Comparison of ENCODE assay signal across 25 cellular contexts in genomic region chr5:72834919-72835318, GRCh38. TPM values are rescaled to one million over a fixed set of nuclear protein-coding genes. Genes with fewer than 3 reads are reported as not detected.
DNase-seq lines count a peak whose midpoint lies in the region; ATAC-seq, FAIRE-seq and TF ChIP-seq lines count a peak whose summit lies in the region.
"Had no signal": no experiment of that assay in that cellular context is flagged by ENCODE, and none has a peak within 500 bp of the region (broad histone marks: within the 10 kb centered on the region; RNA-seq: fewer than 3 reads in every experiment).

No MANE protein-coding gene starts in this region.

- H4K12ac ChIP-seq in trophoblast cell (ENCODE audit: low read depth, low read length): no peak overlapping the region

- WGBS in trophoblast cell (ENCODE audit: extremely low coverage, insufficient coverage, insufficient read length): no CpG with 5 or more reads among the region's 2 CpGs

- H3K27ac ChIP-seq in trophoblast cell (ENCODE audit: low read depth, low read length): no peak overlapping the region
- H3K27ac ChIP-seq: RWPE1 had no signal

- POLR2A ChIA-PET in Caco-2 (lab: Charles Lee): no interaction called here

- H3K23ac ChIP-seq in trophoblast cell (ENCODE audit: low read length): peak overlapping the region; percentile 69

- no peak overlapping the region for H2AK5ac ChIP-seq in trophoblast cell (ENCODE audit: low read length)

- BruUV-seq in Caco-2 (replicated peaks; lab: Mats Ljungman, UMichigan): no TSS peak

- H3K9me3 Mint-ChIP-seq in HFFc6 (no peaks in the 10 kb centered on the region), Caco-2 (ENCODE audit: unreplicated experiment) (no peaks in the 10 kb centered on the region)
- H3K9me3 Mint-ChIP-seq: CD4-positive, alpha-beta memory T cell; T-cell had no signal

- H3K27me3 ChIP-seq in trophoblast cell (ENCODE audit: insufficient read depth, low read length): no peaks in the 10 kb centered on the region
- no peaks in the 10 kb centered on the region for H3K27me3 ChIP-seq in Caco-2 (replicated peaks; ENCODE audit: control insufficient read depth, insufficient read depth, low read length)

- no peak overlapping the region for H3K18ac ChIP-seq in trophoblast cell (ENCODE audit: low read length)

- no peak overlapping the region for H2BK5ac ChIP-seq in trophoblast cell (ENCODE audit: low read depth, low read length, poor library complexity)

- H3K9ac ChIP-seq in trophoblast cell (ENCODE audit: low read length): no peak overlapping the region

- H3K27me3 Mint-ChIP-seq in HFFc6 (ENCODE audit: insufficient read depth) (no peaks in the 10 kb centered on the region), Caco-2 (ENCODE audit: insufficient read depth, unreplicated experiment) (no peaks in the 10 kb centered on the region)
- H3K27me3 Mint-ChIP-seq: T-cell had no signal

- FAIRE-seq in D721Med (lab: Jason Lieb, UNC): peak; percentile 16
- FAIRE-seq: GM12892, GM19239, K562 had no signal

- H2BK12ac ChIP-seq in trophoblast cell (ENCODE audit: low read length): no peak overlapping the region

- no peak overlapping the region for H3K4me2 ChIP-seq in trophoblast cell (ENCODE audit: low read length)

- no peaks in the 10 kb centered on the region for H3K36me3 Mint-ChIP-seq in HFFc6 (ENCODE audit: low read depth)
- no peaks in the 10 kb centered on the region for H3K36me3 Mint-ChIP-seq in Caco-2 (ENCODE audit: insufficient read depth, unreplicated experiment)
- H3K36me3 Mint-ChIP-seq: CD4-positive, alpha-beta memory T cell had no signal

- H3K4me1 ChIP-seq in trophoblast cell (ENCODE audit: control insufficient read depth in 1 of 2, insufficient read depth in 2 of 2, low read length in 2 of 2) (peaks cover 0 to 2% of the 10 kb centered on the region in 2 experiments), Caco-2 (no peaks in the 10 kb centered on the region)

- H3K4me1 Mint-ChIP-seq in HFFc6 (ENCODE audit: low read depth): peaks cover 60% of the 10 kb centered on the region
- H3K4me1 Mint-ChIP-seq in Caco-2 (ENCODE audit: low read depth, unreplicated experiment): no peaks in the 10 kb centered on the region

- H3K79me2 ChIP-seq in trophoblast cell (ENCODE audit: control insufficient read depth, insufficient read depth, low read length, poor library complexity): peaks cover 6% of the 10 kb centered on the region

- H3K4me3 Mint-ChIP-seq in HFFc6 (no peak overlapping the region), Caco-2 (ENCODE audit: unreplicated experiment) (no peak overlapping the region)
- H3K4me3 Mint-ChIP-seq: CD4-positive, alpha-beta memory T cell; T-cell had no signal

- intact Hi-C loops in Caco-2 (cut with micrococcal nuclease; ENCODE audit: unreplicated experiment): no loop called here

- H3K79me1 ChIP-seq in trophoblast cell (ENCODE audit: low read length): no peaks in the 10 kb centered on the region

- H3K4ac ChIP-seq in trophoblast cell (ENCODE audit: low read depth, low read length): no peak overlapping the region

- no peak overlapping the region for H2AFZ ChIP-seq in trophoblast cell (ENCODE audit: insufficient read depth, low read length, poor library complexity)

- TF ChIP-seq CTCF in D721Med (IDR thresholded peaks at IDR 0.05; ENCODE audit: insufficient read depth, missing control alignments): no peak
- TF ChIP-seq CTCF in epithelial cell of esophagus (IDR thresholded peaks at IDR 0.05; ENCODE audit: insufficient read depth, low read depth, low read length, missing control alignments): no peak
- no peak for TF ChIP-seq CTCF in HFFc6 (IDR thresholded peaks at IDR 0.05)
- no peak for TF ChIP-seq CTCF in Caco-2 (IDR thresholded peaks at IDR 0.05; ENCODE audit: insufficient read depth in 1 of 2, low read depth in 1 of 2, low read length in 1 of 2, severe bottlenecking in 1 of 2, unreplicated experiment in 1 of 2)

- H3K36me3 ChIP-seq in trophoblast cell (ENCODE audit: control insufficient read depth in 1 of 2, insufficient read depth in 2 of 2, low read length in 2 of 2): peaks cover 4 to 7% of the 10 kb centered on the region in 2 experiments
- no peaks in the 10 kb centered on the region for H3K36me3 ChIP-seq in Caco-2 (ENCODE audit: control insufficient read depth, insufficient read depth, low read length)

- H3K9me3 ChIP-seq in trophoblast cell (ENCODE audit: insufficient read depth, low read depth, low read length): peaks cover 3% of the 10 kb centered on the region
- no peaks in the 10 kb centered on the region for H3K9me3 ChIP-seq in Caco-2

- H4K91ac ChIP-seq in trophoblast cell (ENCODE audit: low read depth, low read length): no peak overlapping the region

- CTCF ChIA-PET in Caco-2 (lab: Charles Lee): no interaction called here

- no peak overlapping the region for H3K27ac Mint-ChIP-seq in HFFc6
- no peak overlapping the region for H3K27ac Mint-ChIP-seq in Caco-2 (ENCODE audit: unreplicated experiment)
- H3K27ac Mint-ChIP-seq: T-cell had no signal

- H3K14ac ChIP-seq in trophoblast cell (ENCODE audit: low read length): no peak overlapping the region

- H3K4me3 ChIP-seq in epithelial cell of esophagus (ENCODE audit: low read length): no peak overlapping the region
- no peak overlapping the region for H3K4me3 ChIP-seq in trophoblast cell (ENCODE audit: low read depth, low read length)
- H3K4me3 ChIP-seq in Caco-2 (ENCODE audit: low read depth, low read length): no peak overlapping the region
- H3K4me3 ChIP-seq: K562 had no signal

- no peak overlapping the region for H2BK120ac ChIP-seq in trophoblast cell (ENCODE audit: insufficient read depth, low read length, poor library complexity)

- DNase-seq in D721Med (ENCODE audit: insufficient read length, low spot score) (no peak), MV-4-11 (lab: John Stamatoyannopoulos, UW) (peak; percentile 10), epithelial cell of esophagus (ENCODE audit: low read depth) (peak; percentile 43), trophoblast cell (peak; percentile 28 to 84), HFFc6 (no peak), Caco-2 (no peak)
- DNase-seq: C1 segment of cervical spinal cord; CD4-positive, alpha-beta memory T cell; DMS79 treated with DMSO at 0.1 percent for 48 hours; Kasumi-1; NCI-H1092; NCI-H1417 treated with DMSO at 0.1 percent for 48 hours; NCI-H1694 treated with DMSO at 0.1 percent for 48 hours; NCI-H2081 treated with DMSO at 0.1 percent for 48 hours; NCI-H2171; NCI-H345; NCI-H524 treated with DMSO at 0.1 percent for 48 hours; SHP77; T-cell had no signal

- H4K8ac ChIP-seq in trophoblast cell (ENCODE audit: low read depth, low read length): no peak overlapping the region

- no peak for ATAC-seq in HG03520 (IDR thresholded peaks at IDR 0.05; ENCODE audit: unreplicated experiment)
- ATAC-seq: Panc1, T-cell had no signal

RNA-seq across cellular contexts. Expression of gene TNPO1, which starts 18.5 kb away (rescaled TPM):
- 263 and 271 TPM in 2 replicates for polyA plus RNA-seq in trophoblast cell (2013)
- 100 to 1,000 TPM; 149 to 194 (median 182) TPM for total RNA-seq in HFFc6 (2021; fragmentation: NEBNext Ultra II Directional; extraction: Animal tissue kit (Norgen Biotek cat#: 25700))
- total RNA-seq in Caco-2 (2022): 148 TPM in 2 replicates

Comparison
In these comparisons a context has a peak if more than half of its experiments do, and no peak if none do; other contexts are left out.
1. DNase-seq: peak in MV-4-11 (single experiment), epithelial cell of esophagus (single experiment) and trophoblast cell (2 of 2); none in D721Med (single experiment), HFFc6 (single experiment) and Caco-2 (0 of 2).